ENCODE assay signal across 8 cellular contexts in genomic region chr5:180291234-180291940, GRCh38. TPM values are rescaled to one million over a fixed set of nuclear protein-coding genes. Genes with fewer than 3 reads are reported as not detected.
DNase-seq lines count a peak whose midpoint lies in the region; ATAC-seq and TF ChIP-seq lines count a peak whose summit lies in the region.

No MANE protein-coding gene starts in this region.

- CTCF ChIA-PET in Calu3 (lab: Charles Lee): interaction anchor here (0.9 to 1.7 kb wide), 3 partner anchors 25 to 83 kb away, joined by 3 to 5 read pairs (median 4); partner anchors contain the start of gene RASGEF1C

- TF ChIP-seq CTCF in Calu3 (IDR thresholded peaks at IDR 0.05; ENCODE audit: unreplicated experiment) (no peak), esophagus squamous epithelium (IDR thresholded peaks at IDR 0.05) (no peak), nephron (IDR thresholded peaks at IDR 0.05; ENCODE audit: unreplicated experiment in 3 of 3) (peak in 1 of 3 experiments; percentile 31)

- peak; percentile 35 for ATAC-seq in HG03159 (IDR thresholded peaks at IDR 0.05; ENCODE audit: unreplicated experiment)

- H3K27me3 Mint-ChIP-seq in Calu3 (ENCODE audit: unreplicated experiment) (no peaks in the 10 kb centered on the region), nephron (ENCODE audit: low read depth) (peaks cover 3% of the 10 kb centered on the region)
- no peaks in the 10 kb centered on the region for H3K27me3 Mint-ChIP-seq in T-helper 2 cell treated with Interferon-gamma antibody and Interleukin-4, amounts not matched to agents 5 μg/mL and 100 μg/mL, for 36 hours (ENCODE audit: low read depth)

- BruUV-seq in Calu3 (replicated peaks; lab: Mats Ljungman, UMichigan): no TSS peak

- H3K9me3 Mint-ChIP-seq in Calu3 (ENCODE audit: low read depth, unreplicated experiment) (peaks cover 7% of the 10 kb centered on the region), nephron (no peaks in the 10 kb centered on the region)
- no peaks in the 10 kb centered on the region for H3K9me3 Mint-ChIP-seq in T-helper 2 cell treated with Interferon-gamma antibody and Interleukin-4, amounts not matched to agents 5 μg/mL and 100 μg/mL, for 36 hours

- TF ChIP-seq POLR2A in esophagus squamous epithelium (IDR thresholded peaks at IDR 0.05): no peak

- H3K9me3 ChIP-seq in esophagus squamous epithelium: no peaks in the 10 kb centered on the region

- H3K27ac ChIP-seq in esophagus squamous epithelium: peak overlapping the region; percentile 41 to 95 (median 94)

- DNase-seq in Calu3 (peak; percentile 53), GM19240 (ENCODE audit: insufficient read length, low spot score) (peak; percentile 22), esophagus squamous epithelium (lab: John Stamatoyannopoulos, UW) (no peak), NCI-H2107 treated with DMSO at 0.1 percent for 48 hours (lab: John Stamatoyannopoulos, UW; ENCODE audit: unreplicated experiment) (no peak), NOMO-1 treated with DMSO at 0.1 percent for 48 hours (lab: John Stamatoyannopoulos, UW; ENCODE audit: unreplicated experiment) (no peak)
- DNase-seq in T-helper 2 cell treated with Interferon-gamma antibody and Interleukin-4, amounts not matched to agents 5 μg/mL and 100 μg/mL, for 36 hours (ENCODE audit: low spot score): no peak

- H3K4me3 ChIP-seq in esophagus squamous epithelium: peak overlapping the region; percentile 81 to 100 (median 92)

- 0% methylated on average over 7 of the region's 68 CpGs; no CpG with 5 or more reads in 1 of the 2 donors for WGBS in esophagus squamous epithelium, 2 donors

- intact Hi-C loops in Calu3 (cut with micrococcal nuclease; ENCODE audit: unreplicated experiment) (loop anchor here (5.0 to 10.0 kb wide), 3 partner anchors 36 to 313 kb away; no protein-coding TSS in a partner anchor), esophagus squamous epithelium (cut with DNase I) (loop anchor here (10.0 kb wide), 1 partner anchor 173 kb away; no protein-coding TSS in a partner anchor)

- H3K27ac Mint-ChIP-seq in Calu3 (ENCODE audit: unreplicated experiment) (peak overlapping the region; percentile 83), nephron (peak overlapping the region; percentile 44 to 70 (median 62))
- peak overlapping the region; percentile 89 for H3K27ac Mint-ChIP-seq in T-helper 2 cell treated with Interferon-gamma antibody and Interleukin-4, amounts not matched to agents 5 μg/mL and 100 μg/mL, for 36 hours

- H3K36me3 Mint-ChIP-seq in Calu3 (ENCODE audit: insufficient read depth, unreplicated experiment) (peaks cover 60% of the 10 kb centered on the region), nephron (ENCODE audit: low read depth) (peaks cover 11% of the 10 kb centered on the region)
- peaks cover 25% of the 10 kb centered on the region for H3K36me3 Mint-ChIP-seq in T-helper 2 cell treated with Interferon-gamma antibody and Interleukin-4, amounts not matched to agents 5 μg/mL and 100 μg/mL, for 36 hours (ENCODE audit: low read depth)

- peaks cover 0 to 4% (median 0%) of the 10 kb centered on the region in 3 donors for H3K36me3 ChIP-seq in esophagus squamous epithelium

- H3K4me1 ChIP-seq in esophagus squamous epithelium: peaks cover 13 to 60% (median 22%) of the 10 kb centered on the region in 3 donors

- H3K4me3 Mint-ChIP-seq in Calu3 (ENCODE audit: low read depth, unreplicated experiment) (peak overlapping the region; percentile 74), nephron (peak overlapping the region; percentile 88 to 92 (median 91))
- H3K4me3 Mint-ChIP-seq in T-helper 2 cell treated with Interferon-gamma antibody and Interleukin-4, amounts not matched to agents 5 μg/mL and 100 μg/mL, for 36 hours: peak overlapping the region; percentile 94

- H3K27me3 ChIP-seq in esophagus squamous epithelium: no peaks in the 10 kb centered on the region

- peaks cover 32% of the 10 kb centered on the region for H3K4me1 Mint-ChIP-seq in Calu3 (ENCODE audit: low read depth, unreplicated experiment)
- H3K4me1 Mint-ChIP-seq in T-helper 2 cell treated with Interferon-gamma antibody and Interleukin-4, amounts not matched to agents 5 μg/mL and 100 μg/mL, for 36 hours (ENCODE audit: low read depth): peaks cover 27% of the 10 kb centered on the region
- peaks cover 26% of the 10 kb centered on the region for H3K4me1 Mint-ChIP-seq in nephron

RNA-seq across cellular contexts. Expression of gene MAPK9, which starts 0.5 kb away (rescaled TPM):
- total RNA-seq in Calu3 (2022): 63.3 and 65.4 TPM in 2 replicates
- 10 to 100 TPM; 14.5 to 27.3 (median 20.5) TPM for total RNA-seq in esophagus squamous epithelium

Comparison
In these comparisons a context has a peak if more than half of its experiments do, and no peak if none do; other contexts are left out.
1. DNase-seq: peak in Calu3 (single experiment) and GM19240 (single experiment); none in T-helper 2 cell treated with Interferon-gamma antibody and Interleukin-4, amounts not matched to agents 5 μg/mL and 100 μg/mL, for 36 hours (single experiment), esophagus squamous epithelium (single experiment), NCI-H2107 treated with DMSO at 0.1 percent for 48 hours (single experiment) and NOMO-1 treated with DMSO at 0.1 percent for 48 hours (single experiment).
2. Peak in every context shown above with its lines, with median percentiles within 50 percentile points of each other: H3K27ac Mint-ChIP-seq and H3K4me3 Mint-ChIP-seq.